In the genomic region with DNA sequence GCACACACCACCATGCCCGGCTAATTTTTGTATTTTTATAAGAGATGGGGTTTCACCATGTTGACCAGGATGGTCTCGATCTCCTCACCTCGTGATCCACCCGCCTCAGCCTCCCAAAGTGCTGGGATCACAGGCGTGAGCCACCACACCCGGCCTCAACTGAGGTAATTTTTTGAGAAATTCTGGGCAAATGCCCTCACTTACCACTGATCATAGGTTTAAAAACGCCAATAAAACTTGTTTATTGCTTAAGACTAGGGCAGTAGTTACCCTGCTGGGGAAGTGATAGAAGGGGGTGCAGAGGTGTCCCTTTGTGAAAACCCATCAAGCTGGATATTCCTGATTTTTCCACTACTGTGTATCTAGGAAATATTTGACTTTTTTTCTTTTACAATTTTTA, we compare ENCODE assay signal across 21 cellular contexts.
"Had no signal": no experiment of that assay in that cellular context is flagged by ENCODE, and none has a peak within 500 bp of the region (broad histone marks: within the 10 kb centered on the region; RNA-seq: fewer than 3 reads in every experiment).

No MANE protein-coding gene starts in this region.

- H3K4me3 ChIP-seq: esophagus squamous epithelium, gastroesophageal sphincter, pancreas, stomach had no signal

- H3K9me3 Mint-ChIP-seq: effector memory CD8-positive, alpha-beta T cell; natural killer cell; neural crest cell had no signal

- H3K27me3 ChIP-seq: esophagus squamous epithelium, gastroesophageal sphincter, pancreas, stomach had no signal

- H3K27ac Mint-ChIP-seq: dendritic cell treated with granulocyte-macrophage colony-stimulating factor and Interleukin-4, amounts not matched to agents 40 ng/mL and 50 ng/mL, for 4 days; progenitor cell of endocrine pancreas had no signal

- FAIRE-seq: pancreas, small intestine had no signal

- DNase-seq: effector memory CD8-positive, alpha-beta T cell; esophagus squamous epithelium; foreskin fibroblast; glutamatergic neuron; islet precursor cell; mammary epithelial cell; natural killer cell; nucleus accumbens; pancreas; right cardiac atrium; small intestine; stimulated activated CD4-positive, alpha-beta T cell treated with anti-CD3 and anti-CD28 coated beads, Interleukin-12 subunit alpha, Interleukin-12 subunit beta, amount 100 ng/mL, for 4 hours; stimulated activated naive CD4-positive, alpha-beta T cell; stomach; substantia nigra had no signal

- H3K27me3 Mint-ChIP-seq: dendritic cell treated with granulocyte-macrophage colony-stimulating factor and Interleukin-4, amounts not matched to agents 40 ng/mL and 50 ng/mL, for 4 days; effector memory CD8-positive, alpha-beta T cell had no signal

- H3K27ac ChIP-seq: epithelial cell of prostate, gastroesophageal sphincter, pancreas had no signal

- H3K36me3 Mint-ChIP-seq: natural killer cell had no signal

- H3K36me3 ChIP-seq: esophagus squamous epithelium, gastroesophageal sphincter, pancreas, stomach had no signal

- H3K4me3 Mint-ChIP-seq: dendritic cell treated with granulocyte-macrophage colony-stimulating factor and Interleukin-4, amounts not matched to agents 40 ng/mL and 50 ng/mL, for 4 days; neural crest cell had no signal

- ATAC-seq: effector memory CD8-positive, alpha-beta T cell; gastroesophageal sphincter; left lobe of liver; natural killer cell; pancreas; right cardiac atrium had no signal

- H3K9me3 ChIP-seq: esophagus squamous epithelium, gastroesophageal sphincter, pancreas, stomach had no signal
